ENCODE assay signal across 1 cellular context in the genomic region with DNA sequence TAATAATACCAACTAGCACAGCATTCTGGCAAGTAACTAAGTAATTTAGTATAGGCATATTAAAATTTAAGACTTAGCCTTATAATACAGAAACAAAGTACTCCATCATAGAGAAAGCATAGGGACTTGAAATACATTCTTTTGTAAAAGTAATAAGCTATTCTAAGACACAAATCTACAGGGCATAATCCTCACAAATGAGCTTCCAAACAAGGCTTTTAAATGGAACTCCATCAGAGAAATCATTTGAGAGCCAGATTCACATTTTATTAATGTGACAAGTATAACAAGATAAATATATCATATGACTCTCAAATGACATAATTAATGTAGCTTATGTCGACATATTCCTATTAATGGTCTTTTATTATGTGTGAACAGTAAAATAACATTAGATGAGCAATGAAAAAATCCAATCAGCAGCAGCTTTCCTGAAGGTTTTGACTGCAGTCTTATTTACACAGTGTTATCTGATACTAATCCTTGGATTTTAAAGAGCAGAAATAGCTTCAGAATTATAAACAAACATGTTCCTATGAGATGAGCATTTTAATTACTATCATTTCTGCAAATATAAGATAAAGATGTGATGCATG.
TF ChIP-seq lines count a peak whose summit lies in the region.

No MANE protein-coding gene starts in this region.

TF ChIP-seq in HEK293, 187 proteins besides CTCF, POLR2A, EP300 and RAD21 (continued from another document and continues in another):
- TF ChIP-seq ZSCAN18 (tag by site-specific recombination; IDR thresholded peaks at IDR 0.05) (no peak), ZNF654 (tag by site-specific recombination; IDR thresholded peaks at IDR 0.05; ENCODE audit: low read depth) (no peak), ZNF302 (tag by site-specific recombination; IDR thresholded peaks at IDR 0.05; ENCODE audit: low read depth) (no peak), ZNF426 (tag by site-specific recombination; IDR thresholded peaks at IDR 0.05) (no peak), ZNF211 (tag by site-specific recombination; IDR thresholded peaks at IDR 0.05; ENCODE audit: low read depth) (no peak), ZNF449 (tag by site-specific recombination; IDR thresholded peaks at IDR 0.05) (no peak), MZF1 (tag by site-specific recombination; IDR thresholded peaks at IDR 0.05; ENCODE audit: borderline replicate concordance) (no peak), BCL11A (tag by site-specific recombination; IDR thresholded peaks at IDR 0.05; ENCODE audit: low read depth) (peak; percentile 95), ZNF292 (tag by site-specific recombination; IDR thresholded peaks at IDR 0.05; ENCODE audit: borderline replicate concordance, low read depth) (no peak), MYNN (tag by site-specific recombination; IDR thresholded peaks at IDR 0.05; ENCODE audit: borderline replicate concordance) (no peak), ZNF18 (tag by site-specific recombination; IDR thresholded peaks at IDR 0.05) (peak; percentile 67; the same call in 1 of the 2 replicates), ZNF785 (tag by site-specific recombination; IDR thresholded peaks at IDR 0.05) (no peak), ZNF639 (tag by site-specific recombination; IDR thresholded peaks at IDR 0.05) (0 out of 2 replicates have a peak, but pooled peaks have one; percentile 21), ZNF433 (tag by site-specific recombination; IDR thresholded peaks at IDR 0.05; ENCODE audit: low read depth) (no peak), ZNF140 (tag by site-specific recombination; IDR thresholded peaks at IDR 0.05) (no peak), ZNF112 (tag by site-specific recombination; IDR thresholded peaks at IDR 0.05) (no peak), ZNF510 (tag by site-specific recombination; IDR thresholded peaks at IDR 0.05; ENCODE audit: insufficient replicate concordance) (no peak), ZNF830 (tag by site-specific recombination; IDR thresholded peaks at IDR 0.05; ENCODE audit: low read depth) (no peak), GLI2 (tag by site-specific recombination; IDR thresholded peaks at IDR 0.05; ENCODE audit: borderline replicate concordance, low read depth) (peak; percentile 47), ZNF366 (tag by site-specific recombination; conservative IDR thresholded peaks at IDR 0.05) (peak; percentile 88), IKZF3 (tag by site-specific recombination; IDR thresholded peaks at IDR 0.05) (peak; percentile 67; the same call in 1 of the 2 replicates), ZNF354C (tag by site-specific recombination; IDR thresholded peaks at IDR 0.05; ENCODE audit: borderline replicate concordance, low read depth) (no peak), ZIC2 (tag by site-specific recombination; IDR thresholded peaks at IDR 0.05) (no peak), ZNF791 (tag by site-specific recombination; IDR thresholded peaks at IDR 0.05) (no peak), HOXD13 (CRISPR knock-in tag; IDR thresholded peaks at IDR 0.05; ENCODE audit: borderline replicate concordance) (no peak), GLIS1 (tag by site-specific recombination; IDR thresholded peaks at IDR 0.05) (no peak), OVOL3 (tag by site-specific recombination; IDR thresholded peaks at IDR 0.05) (peak; percentile 45; the same call in 1 of the 2 replicates), ZNF239 (tag by site-specific recombination; IDR thresholded peaks at IDR 0.05) (no peak), KLF17 (tag by site-specific recombination; IDR thresholded peaks at IDR 0.05) (no peak), FEZF1 (tag by site-specific recombination; IDR thresholded peaks at IDR 0.05) (peak; percentile 97), MEIS1 (CRISPR knock-in tag; IDR thresholded peaks at IDR 0.05; ENCODE audit: borderline replicate concordance) (no peak), KLF8 (tag by site-specific recombination; IDR thresholded peaks at IDR 0.05) (peak; percentile 76), SP7 (tag by site-specific recombination; IDR thresholded peaks at IDR 0.05) (peak; percentile 70), OSR2 (tag by site-specific recombination; IDR thresholded peaks at IDR 0.05) (peak; percentile 94)
- TF ChIP-seq, protein P1, sequence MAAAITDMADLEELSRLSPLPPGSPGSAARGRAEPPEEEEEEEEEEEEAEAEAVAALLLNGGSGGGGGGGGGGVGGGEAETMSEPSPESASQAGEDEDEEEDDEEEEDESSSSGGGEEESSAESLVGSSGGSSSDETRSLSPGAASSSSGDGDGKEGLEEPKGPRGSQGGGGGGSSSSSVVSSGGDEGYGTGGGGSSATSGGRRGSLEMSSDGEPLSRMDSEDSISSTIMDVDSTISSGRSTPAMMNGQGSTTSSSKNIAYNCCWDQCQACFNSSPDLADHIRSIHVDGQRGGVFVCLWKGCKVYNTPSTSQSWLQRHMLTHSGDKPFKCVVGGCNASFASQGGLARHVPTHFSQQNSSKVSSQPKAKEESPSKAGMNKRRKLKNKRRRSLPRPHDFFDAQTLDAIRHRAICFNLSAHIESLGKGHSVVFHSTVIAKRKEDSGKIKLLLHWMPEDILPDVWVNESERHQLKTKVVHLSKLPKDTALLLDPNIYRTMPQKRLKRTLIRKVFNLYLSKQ (tag by site-specific recombination; IDR thresholded peaks at IDR 0.05; ENCODE audit: borderline replicate concordance), result no peak
- TF ChIP-seq, protein P2, sequence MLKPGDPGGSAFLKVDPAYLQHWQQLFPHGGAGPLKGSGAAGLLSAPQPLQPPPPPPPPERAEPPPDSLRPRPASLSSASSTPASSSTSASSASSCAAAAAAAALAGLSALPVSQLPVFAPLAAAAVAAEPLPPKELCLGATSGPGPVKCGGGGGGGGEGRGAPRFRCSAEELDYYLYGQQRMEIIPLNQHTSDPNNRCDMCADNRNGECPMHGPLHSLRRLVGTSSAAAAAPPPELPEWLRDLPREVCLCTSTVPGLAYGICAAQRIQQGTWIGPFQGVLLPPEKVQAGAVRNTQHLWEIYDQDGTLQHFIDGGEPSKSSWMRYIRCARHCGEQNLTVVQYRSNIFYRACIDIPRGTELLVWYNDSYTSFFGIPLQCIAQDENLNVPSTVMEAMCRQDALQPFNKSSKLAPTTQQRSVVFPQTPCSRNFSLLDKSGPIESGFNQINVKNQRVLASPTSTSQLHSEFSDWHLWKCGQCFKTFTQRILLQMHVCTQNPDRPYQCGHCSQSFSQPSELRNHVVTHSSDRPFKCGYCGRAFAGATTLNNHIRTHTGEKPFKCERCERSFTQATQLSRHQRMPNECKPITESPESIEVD (tag by site-specific recombination; IDR thresholded peaks at IDR 0.05), result peak; percentile 97
- TF ChIP-seq, protein P3, sequence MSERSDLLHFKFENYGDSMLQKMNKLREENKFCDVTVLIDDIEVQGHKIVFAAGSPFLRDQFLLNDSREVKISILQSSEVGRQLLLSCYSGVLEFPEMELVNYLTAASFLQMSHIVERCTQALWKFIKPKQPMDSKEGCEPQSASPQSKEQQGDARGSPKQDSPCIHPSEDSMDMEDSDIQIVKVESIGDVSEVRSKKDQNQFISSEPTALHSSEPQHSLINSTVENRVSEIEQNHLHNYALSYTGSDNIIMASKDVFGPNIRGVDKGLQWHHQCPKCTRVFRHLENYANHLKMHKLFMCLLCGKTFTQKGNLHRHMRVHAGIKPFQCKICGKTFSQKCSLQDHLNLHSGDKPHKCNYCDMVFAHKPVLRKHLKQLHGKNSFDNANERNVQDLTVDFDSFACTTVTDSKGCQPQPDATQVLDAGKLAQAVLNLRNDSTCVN (tag by site-specific recombination; optimal IDR thresholded peaks at IDR 0.05), result no peak
- TF ChIP-seq, protein P4, sequence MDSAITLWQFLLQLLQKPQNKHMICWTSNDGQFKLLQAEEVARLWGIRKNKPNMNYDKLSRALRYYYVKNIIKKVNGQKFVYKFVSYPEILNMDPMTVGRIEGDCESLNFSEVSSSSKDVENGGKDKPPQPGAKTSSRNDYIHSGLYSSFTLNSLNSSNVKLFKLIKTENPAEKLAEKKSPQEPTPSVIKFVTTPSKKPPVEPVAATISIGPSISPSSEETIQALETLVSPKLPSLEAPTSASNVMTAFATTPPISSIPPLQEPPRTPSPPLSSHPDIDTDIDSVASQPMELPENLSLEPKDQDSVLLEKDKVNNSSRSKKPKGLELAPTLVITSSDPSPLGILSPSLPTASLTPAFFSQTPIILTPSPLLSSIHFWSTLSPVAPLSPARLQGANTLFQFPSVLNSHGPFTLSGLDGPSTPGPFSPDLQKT (IDR thresholded peaks at IDR 0.05; ENCODE audit: borderline replicate concordance, low read depth, low read length), result no peak
- TF ChIP-seq, protein P5, sequence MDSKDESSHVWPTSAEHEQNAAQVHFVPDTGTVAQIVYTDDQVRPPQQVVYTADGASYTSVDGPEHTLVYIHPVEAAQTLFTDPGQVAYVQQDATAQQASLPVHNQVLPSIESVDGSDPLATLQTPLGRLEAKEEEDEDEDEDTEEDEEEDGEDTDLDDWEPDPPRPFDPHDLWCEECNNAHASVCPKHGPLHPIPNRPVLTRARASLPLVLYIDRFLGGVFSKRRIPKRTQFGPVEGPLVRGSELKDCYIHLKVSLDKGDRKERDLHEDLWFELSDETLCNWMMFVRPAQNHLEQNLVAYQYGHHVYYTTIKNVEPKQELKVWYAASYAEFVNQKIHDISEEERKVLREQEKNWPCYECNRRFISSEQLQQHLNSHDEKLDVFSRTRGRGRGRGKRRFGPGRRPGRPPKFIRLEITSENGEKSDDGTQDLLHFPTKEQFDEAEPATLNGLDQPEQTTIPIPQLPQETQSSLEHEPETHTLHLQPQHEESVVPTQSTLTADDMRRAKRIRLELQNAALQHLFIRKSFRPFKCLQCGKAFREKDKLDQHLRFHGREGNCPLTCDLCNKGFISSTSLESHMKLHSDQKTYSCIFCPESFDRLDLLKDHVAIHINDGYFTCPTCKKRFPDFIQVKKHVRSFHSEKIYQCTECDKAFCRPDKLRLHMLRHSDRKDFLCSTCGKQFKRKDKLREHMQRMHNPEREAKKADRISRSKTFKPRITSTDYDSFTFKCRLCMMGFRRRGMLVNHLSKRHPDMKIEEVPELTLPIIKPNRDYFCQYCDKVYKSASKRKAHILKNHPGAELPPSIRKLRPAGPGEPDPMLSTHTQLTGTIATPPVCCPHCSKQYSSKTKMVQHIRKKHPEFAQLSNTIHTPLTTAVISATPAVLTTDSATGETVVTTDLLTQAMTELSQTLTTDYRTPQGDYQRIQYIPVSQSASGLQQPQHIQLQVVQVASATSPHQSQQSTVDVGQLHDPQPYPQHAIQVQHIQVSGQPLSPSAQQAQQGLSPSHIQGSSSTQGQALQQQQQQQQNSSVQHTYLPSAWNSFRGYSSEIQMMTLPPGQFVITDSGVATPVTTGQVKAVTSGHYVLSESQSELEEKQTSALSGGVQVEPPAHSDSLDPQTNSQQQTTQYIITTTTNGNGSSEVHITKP (tag by site-specific recombination; IDR thresholded peaks at IDR 0.05), result no peak
